7 cellular contexts compared by ENCODE assay signal in genomic region chr2:20651731-20652099, GRCh38. TPM values are rescaled to one million over a fixed set of nuclear protein-coding genes. Genes with fewer than 3 reads are reported as not detected.
DNase-seq lines count a peak whose midpoint lies in the region; FAIRE-seq and TF ChIP-seq lines count a peak whose summit lies in the region.

No MANE protein-coding gene starts in this region.

- 69 to 99% (median 76%) methylated on average over 5 to 7 of the region's 7 CpGs for WGBS in adrenal gland, 4 donors
- 70% methylated on average over 7 of the region's 7 CpGs for WGBS in suprapubic skin

- H3K4me1 ChIP-seq in adrenal gland (replicated peaks in 1 of 2) (peaks cover 12 to 40% of the 10 kb centered on the region in 2 donors), kidney (ENCODE audit: control insufficient read depth in 1 of 2, insufficient read depth in 1 of 2, low read depth in 1 of 2, low read length in 2 of 2) (peaks cover 23 to 27% of the 10 kb centered on the region in 2 donors), suprapubic skin (peaks cover 36% of the 10 kb centered on the region)

- TF ChIP-seq POLR2A in adrenal gland (IDR thresholded peaks at IDR 0.05) (no peak), suprapubic skin (IDR thresholded peaks at IDR 0.05) (no peak)

- peak overlapping the region; percentile 18 to 94 for H3K9ac ChIP-seq in kidney (ENCODE audit: low read length in 2 of 2)

- H3K9me3 ChIP-seq in adrenal gland (replicated peaks in 1 of 3) (no peaks in the 10 kb centered on the region), kidney (ENCODE audit: control insufficient read depth in 1 of 2, low read length in 2 of 2) (no peaks in the 10 kb centered on the region), suprapubic skin (no peaks in the 10 kb centered on the region)

- H3K27ac ChIP-seq in adrenal gland (peak overlapping the region in 3 of 5 donors; percentile 93 to 96 (median 96)), kidney (ENCODE audit: low read depth in 2 of 2, low read length in 2 of 2) (peak overlapping the region; percentile 71 to 84), suprapubic skin (peak overlapping the region; percentile 87)

- no peaks in the 10 kb centered on the region for H3K36me3 ChIP-seq in adrenal gland (replicated peaks in 1 of 2)
- no peaks in the 10 kb centered on the region for H3K36me3 ChIP-seq in kidney (ENCODE audit: control insufficient read depth in 1 of 2, insufficient read depth in 2 of 2, low read length in 2 of 2)
- no peaks in the 10 kb centered on the region for H3K36me3 ChIP-seq in suprapubic skin

- no peak for DNase-seq in Jurkat, Clone E6-1 (ENCODE audit: low read depth, low spot score)
- DNase-seq in adrenal gland = no peak
- no peak for DNase-seq in kidney
- DNase-seq in suprapubic skin (ENCODE audit: low spot score in 2 of 2) = no peak
- no peak for DNase-seq in ureter (ENCODE audit: low spot score)
- DNase-seq in kidney glomerular epithelial cell (lab: John Stamatoyannopoulos, UW) = no peak
- no peak for DNase-seq in NCI-H82 (lab: John Stamatoyannopoulos, UW)

- TF ChIP-seq CTCF in adrenal gland (IDR thresholded peaks at IDR 0.05) (no peak), kidney (IDR thresholded peaks at IDR 0.05; ENCODE audit: borderline replicate concordance, extremely low read depth, insufficient read depth) (no peak), suprapubic skin (IDR thresholded peaks at IDR 0.05) (no peak)

- H3K27me3 ChIP-seq in adrenal gland = no peaks in the 10 kb centered on the region
- no peaks in the 10 kb centered on the region for H3K27me3 ChIP-seq in suprapubic skin

- peak overlapping the region; percentile 58 for H3K4me3 ChIP-seq in Jurkat, Clone E6-1 (ENCODE audit: low read length)
- H3K4me3 ChIP-seq in adrenal gland (peak overlapping the region in 2 of 4 donors; percentile 73 to 82), kidney (ENCODE audit: low read length in 2 of 2) (peak overlapping the region in 1 of 2 donors; percentile 91), suprapubic skin (peak overlapping the region; percentile 81)

- no peak for TF ChIP-seq EP300 in suprapubic skin (IDR thresholded peaks at IDR 0.05)

- FAIRE-seq in kidney (lab: Jason Lieb, UNC) = no peak

- intact Hi-C loops in adrenal gland (cut with DNase I) = no loop called here
- intact Hi-C loops in kidney (cut with DNase I) = no loop called here

RNA-seq across cellular contexts. Expression of gene HS1BP3, which starts 0.8 kb away (rescaled TPM):
- polyA plus RNA-seq in Jurkat, Clone E6-1 (2012; ENCODE audit: insufficient read depth, insufficient read length) = 13.3 TPM
- total RNA-seq in adrenal gland (10 to 100 TPM; 33.0 to 50.1 (median 42.9) TPM), kidney (35.5 TPM), suprapubic skin (10 to 100 TPM; 23.3 to 38.2 (median 34.2) TPM), ureter (37.9 TPM)
- polyA plus RNA-seq in adrenal gland (10 to 100 TPM; 23.7 to 44.2 (median 29.2) TPM), kidney (ENCODE audit: insufficient read depth, low read depth, low replicate concordance) (37.5 TPM)

RNA-seq across cellular contexts. Expression of gene GDF7, which starts 15.2 kb away (rescaled TPM):
- polyA plus RNA-seq in Jurkat, Clone E6-1 (2012; ENCODE audit: insufficient read depth, insufficient read length) = 0.48 TPM
- 1 to 10 TPM in 3 of 8 donors, under 1 TPM in 5; 0.17 to 1.8 (median 0.51) TPM for total RNA-seq in adrenal gland
- under 1 TPM; 0.22 to 0.30 (median 0.24) TPM for polyA plus RNA-seq in adrenal gland
- 12.5 TPM for total RNA-seq in kidney
- polyA plus RNA-seq in kidney (ENCODE audit: insufficient read depth, low read depth, low replicate concordance) = 1.8 TPM
- 1 to 10 TPM; 1.9 to 3.1 (median 2.4) TPM for total RNA-seq in suprapubic skin
- 11.0 TPM for total RNA-seq in ureter
